In genomic region chr1:201262963-201263608, GRCh38 we compare ENCODE assay signal across 1 cellular context.
TF ChIP-seq lines count a peak whose summit lies in the region.

No MANE protein-coding gene starts in this region.

TF ChIP-seq in SK-N-SH treated with all-trans-retinoic acid at 6 μM for 48 hours, 23 proteins besides CTCF, POLR2A, EP300 and RAD21 (continued from another document):
- no peak for TF ChIP-seq TSHZ2 (CRISPR knock-in tag; IDR thresholded peaks at IDR 0.05)
